In the genomic region with DNA sequence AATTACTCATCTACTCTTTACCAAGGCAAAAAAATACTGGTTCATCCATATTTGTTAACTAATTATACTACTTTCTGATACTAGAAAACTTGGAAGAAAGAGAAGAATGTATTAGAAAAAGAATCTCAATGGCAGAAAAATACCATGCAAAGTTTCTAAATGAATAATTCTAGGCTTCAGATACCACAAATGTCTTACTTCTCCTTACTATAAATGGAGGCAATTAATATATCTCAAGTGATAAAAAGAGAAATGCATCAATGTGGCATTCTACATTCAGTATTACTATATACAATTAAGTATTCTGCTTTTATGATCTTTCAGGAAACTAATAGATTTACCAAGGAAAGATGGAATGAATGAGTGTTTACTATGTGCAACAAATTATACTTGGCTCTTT, we compare ENCODE assay signal across 6 cellular contexts.
"Had no signal": no experiment of that assay in that cellular context is flagged by ENCODE, and none has a peak within 500 bp of the region (broad histone marks: within the 10 kb centered on the region; RNA-seq: fewer than 3 reads in every experiment).

No MANE protein-coding gene starts in this region.

- H3K4me2 ChIP-seq: GM23338 had no signal

- H3K9me3 Mint-ChIP-seq: GM23338, H9 had no signal

- H2AFZ ChIP-seq: GM23338 had no signal

- DNase-seq: H9, HCEC 1CT, IMR-90, KG1 had no signal

- H3K4me3 ChIP-seq: GM23338, K562 had no signal

- H3K4me3 Mint-ChIP-seq: GM23338, H9 had no signal

- H3K27ac Mint-ChIP-seq: GM23338, H9 had no signal

- ATAC-seq: GM23338, K562 had no signal
